Comparison of ENCODE assay signal across 20 cellular contexts in genomic region chr2:235371018-235371417, GRCh38.
A peak's percentile ranks its signal among the peaks of the same experiment; 100 is the strongest.
DNase-seq lines count a peak whose midpoint lies in the region; FAIRE-seq and TF ChIP-seq lines count a peak whose summit lies in the region.
"Had no signal": no experiment of that assay in that cellular context is flagged by ENCODE, and none has a peak within 500 bp of the region (broad histone marks: within the 10 kb centered on the region; RNA-seq: fewer than 3 reads in every experiment).

No MANE protein-coding gene starts in this region.

- no peak overlapping the region for H2AFZ ChIP-seq in mammary epithelial cell (ENCODE audit: low read depth, low read length)
- H2AFZ ChIP-seq: PC-9 had no signal

- H3K4me2 ChIP-seq in mammary epithelial cell (ENCODE audit: insufficient read depth, low read depth, low read length) = no peak overlapping the region
- H3K4me2 ChIP-seq: PC-9 had no signal

- H3K4me1 Mint-ChIP-seq in nephron progenitor cell = peaks cover 14% of the 10 kb centered on the region
- H3K4me1 Mint-ChIP-seq: T-helper 17 cell had no signal

- intact Hi-C loops in mammary epithelial cell (cut with micrococcal nuclease) = no loop called here
- intact Hi-C loops in kidney (cut with DNase I) = no loop called here

- no peak for FAIRE-seq in kidney (lab: Jason Lieb, UNC)
- FAIRE-seq: A204.1, G401.6 had no signal

- no peaks in the 10 kb centered on the region for H3K9me3 ChIP-seq in HEK293 (ENCODE audit: control insufficient read depth, insufficient read depth, low read depth, low read length)
- H3K9me3 ChIP-seq in mammary epithelial cell (replicated peaks; ENCODE audit: insufficient read depth, low read length) = no peaks in the 10 kb centered on the region
- no peaks in the 10 kb centered on the region for H3K9me3 ChIP-seq in kidney (ENCODE audit: control insufficient read depth in 1 of 2, low read length in 2 of 2)
- H3K9me3 ChIP-seq: HAP-1, SJSA1 had no signal

- H3K4me3 ChIP-seq in HEK293 (ENCODE audit: low read depth, low read length) (no peak overlapping the region), mammary epithelial cell (replicated peaks in 1 of 3; ENCODE audit: insufficient read depth in 1 of 3, low read depth in 2 of 3, low read length in 3 of 3) (no peak overlapping the region), kidney (ENCODE audit: low read length in 2 of 2) (no peak overlapping the region)
- H3K4me3 ChIP-seq: HAP-1, PC-9, SJSA1 had no signal

- no peak overlapping the region for H3K9ac ChIP-seq in mammary epithelial cell (ENCODE audit: insufficient read depth, low read length)
- no peak overlapping the region for H3K9ac ChIP-seq in kidney (ENCODE audit: low read length in 2 of 2)

- H4K20me1 ChIP-seq in mammary epithelial cell (ENCODE audit: insufficient read depth, low read length) = no peaks in the 10 kb centered on the region

- H3K27ac ChIP-seq in HEK293 (ENCODE audit: extremely low read depth, low read depth, low read length) = no peak overlapping the region
- no peak overlapping the region for H3K27ac ChIP-seq in mammary epithelial cell (ENCODE audit: insufficient read depth, low read depth, low read length)
- no peak overlapping the region for H3K27ac ChIP-seq in kidney (ENCODE audit: low read depth in 2 of 2, low read length in 2 of 2)
- H3K27ac ChIP-seq: HL-60, PC-9, SJSA1 had no signal

- no peaks in the 10 kb centered on the region for H3K27me3 ChIP-seq in mammary epithelial cell (ENCODE audit: insufficient read depth, low read length)
- H3K27me3 ChIP-seq: SJSA1 had no signal

- H3K9me3 Mint-ChIP-seq in nephron progenitor cell = no peaks in the 10 kb centered on the region
- H3K9me3 Mint-ChIP-seq: CD4-positive, alpha-beta T cell had no signal

- dilution Hi-C loops in mammary epithelial cell (cut with HindIII; ENCODE audit: low sequenced_read_pairs) = no loop called here

- no peaks in the 10 kb centered on the region for H3K36me3 Mint-ChIP-seq in nephron progenitor cell (ENCODE audit: low read depth)

- no TSS peak for BruUV-seq in mammary epithelial cell (replicated peaks; lab: Mats Ljungman, UMichigan)

- H3K4me3 Mint-ChIP-seq in nephron progenitor cell = no peak overlapping the region
- H3K4me3 Mint-ChIP-seq: CD4-positive, alpha-beta T cell; T-helper 17 cell had no signal

- H3K4me1 ChIP-seq in HEK293 (ENCODE audit: control insufficient read depth, insufficient read depth, low read length) (no peaks in the 10 kb centered on the region), mammary epithelial cell (ENCODE audit: insufficient read depth, low read length) (no peaks in the 10 kb centered on the region), kidney (ENCODE audit: control insufficient read depth in 1 of 2, insufficient read depth in 1 of 2, low read depth in 1 of 2, low read length in 2 of 2) (peaks cover 0 to 4% of the 10 kb centered on the region in 2 donors)
- H3K4me1 ChIP-seq: HAP-1, SJSA1 had no signal

- H3K27me3 Mint-ChIP-seq in nephron progenitor cell (ENCODE audit: low read depth, poor library complexity) = peaks cover 28% of the 10 kb centered on the region

- WGBS in mammary epithelial cell (ENCODE audit: low coverage, missing lambda C conversion rate) = 50% methylated on average over 5 of the region's 5 CpGs

- POLR2A ChIA-PET in HEK293 (lab: Yijun Ruan, JAX) = no interaction called here

- CTCF ChIA-PET in HEK293 (lab: Yijun Ruan, JAX) = no interaction called here
- CTCF ChIA-PET in mammary epithelial cell (lab: Charles Lee; ENCODE audit: low non-redundant PET) = no interaction called here

- in situ Hi-C loops in mammary epithelial cell (cut with MboI; ENCODE audit: low sequenced_read_pairs in 2 of 2) = no loop called here

- TF ChIP-seq CTCF in HEK293 (tag by site-specific recombination; IDR thresholded peaks at IDR 0.05) (no peak), mammary epithelial cell (conservative IDR thresholded peaks at IDR 0.05 in 1 of 2, IDR thresholded peaks at IDR 0.05 in 1 of 2; ENCODE audit: extremely low read depth in 1 of 2, insufficient read depth in 1 of 2, low read depth in 1 of 2, low read length in 2 of 2) (no peak), kidney (IDR thresholded peaks at IDR 0.05; ENCODE audit: borderline replicate concordance, extremely low read depth, insufficient read depth) (no peak), nephron progenitor cell (IDR thresholded peaks at IDR 0.05) (no peak)

- no peaks in the 10 kb centered on the region for H3K79me2 ChIP-seq in mammary epithelial cell (ENCODE audit: insufficient read depth, low read length)

- H3K36me3 ChIP-seq in HEK293 (ENCODE audit: control insufficient read depth in 2 of 2, insufficient read depth in 1 of 2, low read length in 2 of 2) (no peaks in the 10 kb centered on the region), mammary epithelial cell (ENCODE audit: insufficient read depth, low read length) (no peaks in the 10 kb centered on the region), kidney (ENCODE audit: control insufficient read depth in 1 of 2, insufficient read depth in 2 of 2, low read length in 2 of 2) (no peaks in the 10 kb centered on the region)
- H3K36me3 ChIP-seq: HAP-1, SJSA1 had no signal

- no peak overlapping the region for H3K27ac Mint-ChIP-seq in nephron progenitor cell
- H3K27ac Mint-ChIP-seq: CD4-positive, alpha-beta T cell; T-helper 17 cell had no signal

- DNase-seq in COLO668 (lab: John Stamatoyannopoulos, UW; ENCODE audit: unreplicated experiment) = peak; percentile 80
- DNase-seq in NCI-H2171 (lab: John Stamatoyannopoulos, UW) = peak; percentile 22
- DNase-seq in SW480 (ENCODE audit: low spot score) = peak; percentile 17
- DNase-seq in mammary epithelial cell = no peak
- DNase-seq in kidney = no peak
- DNase-seq in nephron progenitor cell = no peak
- no peak for DNase-seq in stimulated activated CD4-positive, alpha-beta T cell treated with anti-CD3 and anti-CD28 coated beads, Interleukin-4, amount 100 ng/mL, for 4 hours
- DNase-seq: CD4-positive, alpha-beta T cell; IMR-90; NCI-H1436 treated with DMSO at 0.1 percent for 48 hours; NCI-H446; NCI-H82; PC-9; T-helper 17 cell had no signal

TF ChIP-seq in HEK293, 187 proteins besides CTCF, POLR2A, EP300 and RAD21:
- TF ChIP-seq ZNF555 (tag by site-specific recombination; conservative IDR thresholded peaks at IDR 0.05) = no peak
- TF ChIP-seq ZFHX2 (tag by site-specific recombination; conservative IDR thresholded peaks at IDR 0.05) = peak; percentile 67
- TF ChIP-seq ZSCAN5A (tag by site-specific recombination; IDR thresholded peaks at IDR 0.05) = no peak
- TF ChIP-seq ZEB2 (tag by site-specific recombination; IDR thresholded peaks at IDR 0.05) = peak; percentile 90
- no peak for TF ChIP-seq TCF7L2 (IDR thresholded peaks at IDR 0.05; ENCODE audit: borderline replicate concordance, low read depth, low read length)
- no peak for TF ChIP-seq PRDM2 (tag by site-specific recombination; IDR thresholded peaks at IDR 0.05; ENCODE audit: borderline replicate concordance)
- no peak for TF ChIP-seq ZNF624 (tag by site-specific recombination; IDR thresholded peaks at IDR 0.05)
- TF ChIP-seq EGR2 (tag by site-specific recombination; IDR thresholded peaks at IDR 0.05; ENCODE audit: low read depth) = peak; percentile 88
- no peak for TF ChIP-seq ZNF747 (tag by site-specific recombination; IDR thresholded peaks at IDR 0.05)

Comparison
In these comparisons a context has a peak if more than half of its experiments do, and no peak if none do; other contexts are left out.
1. DNase-seq: peak in COLO668 (single experiment), NCI-H2171 (single experiment) and SW480 (single experiment); none in mammary epithelial cell (single experiment), kidney (single experiment), nephron progenitor cell (single experiment) and stimulated activated CD4-positive, alpha-beta T cell treated with anti-CD3 and anti-CD28 coated beads, Interleukin-4, amount 100 ng/mL, for 4 hours (0 of 2).